ENCODE assay signal across 13 cellular contexts in the genomic region with DNA sequence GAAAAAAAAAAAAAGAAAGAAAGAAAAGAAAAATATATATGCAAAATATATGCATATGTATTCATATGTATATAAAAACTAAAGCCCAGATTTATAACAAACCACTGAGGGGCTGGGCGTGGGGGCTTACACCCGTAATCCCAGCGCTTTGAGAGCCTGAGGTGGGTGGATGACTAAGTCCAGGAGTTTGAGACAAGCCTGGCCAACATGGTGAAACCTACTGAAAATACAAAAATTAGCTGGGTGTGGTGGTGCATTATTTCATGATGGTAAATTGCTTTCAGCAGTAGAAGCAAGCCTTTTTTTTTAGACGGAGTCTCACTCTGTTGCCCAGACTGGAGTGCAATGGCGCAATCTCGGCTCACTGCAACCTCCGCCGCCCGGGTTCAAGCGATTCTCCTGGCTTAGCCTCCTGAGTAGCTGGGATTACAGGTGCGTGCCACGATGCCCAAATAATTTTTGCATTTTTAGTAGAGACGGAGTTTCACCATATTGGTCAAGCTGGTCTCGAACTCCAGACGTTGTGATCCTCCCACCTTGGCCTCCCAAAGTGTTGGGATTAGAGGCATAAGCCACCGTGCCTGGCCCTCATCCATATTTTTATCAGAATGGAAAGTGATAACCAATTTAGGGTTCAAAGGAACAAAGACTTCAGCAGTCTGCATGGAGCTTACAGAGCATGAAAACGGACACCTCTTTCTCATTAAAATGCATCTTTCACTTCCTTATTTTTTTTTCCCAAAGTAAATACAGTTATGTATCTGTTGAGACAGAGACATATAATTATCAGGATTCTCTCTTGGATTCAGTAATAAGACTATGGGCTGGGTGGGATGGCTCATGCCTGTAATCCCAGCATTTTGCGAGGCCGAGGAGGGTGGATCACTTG. TPM values are rescaled to one million over a fixed set of nuclear protein-coding genes. Genes with fewer than 3 reads are reported as not detected.
DNase-seq lines count a peak whose midpoint lies in the region; ATAC-seq and TF ChIP-seq lines count a peak whose summit lies in the region.
"Had no signal": no experiment of that assay in that cellular context is flagged by ENCODE, and none has a peak within 500 bp of the region (broad histone marks: within the 10 kb centered on the region; RNA-seq: fewer than 3 reads in every experiment).

No MANE protein-coding gene starts in this region.

- H2AFZ ChIP-seq in GM23338 = no peak overlapping the region

- no peaks in the 10 kb centered on the region for H3K27me3 ChIP-seq in BLaER1
- no peaks in the 10 kb centered on the region for H3K27me3 ChIP-seq in GM23338 (ENCODE audit: insufficient read depth)
- H3K27me3 ChIP-seq: heart left ventricle had no signal

- H3K4me2 ChIP-seq in BLaER1 = peak overlapping the region; percentile 6; the same call in 1 of the 2 replicates
- H3K4me2 ChIP-seq in GM23338 = no peak overlapping the region

- no peak overlapping the region for H3K27ac Mint-ChIP-seq in GM23338

- H3K4me1 Mint-ChIP-seq in GM23338 = no peaks in the 10 kb centered on the region

- TF ChIP-seq CTCF in GM23338 (conservative IDR thresholded peaks at IDR 0.05; ENCODE audit: low read depth in 2 of 2) = no peak

- H3F3A ChIP-seq in GM23338 (replicated peaks; ENCODE audit: low read depth) = no peaks in the 10 kb centered on the region

- H3K9me3 Mint-ChIP-seq in GM23338 = no peaks in the 10 kb centered on the region

- no peaks in the 10 kb centered on the region for H3K79me2 ChIP-seq in GM23338 (replicated peaks; ENCODE audit: insufficient read depth)

- no peak overlapping the region for H3K4me3 Mint-ChIP-seq in GM23338

- no peaks in the 10 kb centered on the region for H4K20me1 ChIP-seq in BLaER1
- no peaks in the 10 kb centered on the region for H4K20me1 ChIP-seq in GM23338 (replicated peaks; ENCODE audit: insufficient read depth)

- H3K27ac ChIP-seq in BLaER1 (no peak overlapping the region), GM23338 (ENCODE audit: low read depth) (no peak overlapping the region)
- H3K27ac ChIP-seq: heart left ventricle had no signal

- no peaks in the 10 kb centered on the region for H3K27me3 Mint-ChIP-seq in GM23338 (ENCODE audit: insufficient read depth, low read depth, poor library complexity)

- H3K36me3 ChIP-seq in BLaER1 (no peaks in the 10 kb centered on the region), GM23338 (ENCODE audit: insufficient read depth) (no peaks in the 10 kb centered on the region)
- H3K36me3 ChIP-seq: heart left ventricle had no signal

- ATAC-seq in GM19043 (IDR thresholded peaks at IDR 0.05; ENCODE audit: low read depth, unreplicated experiment) = peak; percentile 87
- peak; percentile 67 for ATAC-seq in HG02759 (IDR thresholded peaks at IDR 0.05; ENCODE audit: unreplicated experiment)
- ATAC-seq in HG03469 (IDR thresholded peaks at IDR 0.05; ENCODE audit: unreplicated experiment) = peak; percentile 66
- ATAC-seq in GM23338 = no peak
- ATAC-seq: heart left ventricle had no signal

- no peaks in the 10 kb centered on the region for H3K9me3 ChIP-seq in BLaER1
- H3K9me3 ChIP-seq: heart left ventricle had no signal

- DNase-seq in GM23338 (ENCODE audit: low spot score) (no peak), occipital lobe (lab: John Stamatoyannopoulos, UW) (no peak), NCI-H510A treated with DMSO at 0.1 percent for 48 hours (lab: John Stamatoyannopoulos, UW) (no peak), NCI-H1105 (lab: John Stamatoyannopoulos, UW) (no peak)
- DNase-seq: DMS79; effector CD4-positive, alpha-beta T cell; heart left ventricle; KBM-7; posterior cingulate gyrus had no signal

- H3K9me2 ChIP-seq in GM23338 (ENCODE audit: insufficient read depth) = no peaks in the 10 kb centered on the region

- no peak overlapping the region for H3K4me3 ChIP-seq in BLaER1
- H3K4me3 ChIP-seq in GM23338 = no peak overlapping the region
- H3K4me3 ChIP-seq: heart left ventricle had no signal

- no peak overlapping the region for H3K9ac ChIP-seq in BLaER1

- H3K36me3 Mint-ChIP-seq in GM23338 (ENCODE audit: low read depth) = no peaks in the 10 kb centered on the region

- peaks cover 9% of the 10 kb centered on the region for H3K4me1 ChIP-seq in BLaER1
- H3K4me1 ChIP-seq in GM23338 (ENCODE audit: insufficient read depth) = no peaks in the 10 kb centered on the region
- H3K4me1 ChIP-seq: heart left ventricle had no signal

TF ChIP-seq in GM23338, 12 proteins besides CTCF, POLR2A, EP300 and RAD21 (continues in another document):
- TF ChIP-seq JUNB (IDR thresholded peaks at IDR 0.05; ENCODE audit: unreplicated experiment) (no peak), ZNF114 (CRISPR knock-in tag; IDR thresholded peaks at IDR 0.05) (no peak), ZNF331 (CRISPR knock-in tag; IDR thresholded peaks at IDR 0.05; ENCODE audit: low read depth) (no peak), REST (IDR thresholded peaks at IDR 0.05; ENCODE audit: unreplicated experiment) (no peak), EZH2phosphoT487 (IDR thresholded peaks at IDR 0.05; ENCODE audit: unreplicated experiment) (no peak), CREB1 (CRISPR knock-in tag; IDR thresholded peaks at IDR 0.05; ENCODE audit: low read depth) (no peak)

RNA-seq across cellular contexts. Expression of gene MOB1B, which starts 27.7 kb away (rescaled TPM):
- 30.2 and 40.4 TPM in 2 replicates for total RNA-seq in GM23338 (2014; rRNA removed; shearing (Covaris generic))
- 7.3 and 7.9 TPM in 2 replicates for polyA plus RNA-seq in GM23338 (2016; fragmentation: Nextera tagmentation; extraction: Ambion mirVana)
- 39.6 TPM for total RNA-seq in occipital lobe

RNA-seq across cellular contexts. Expression of gene GRSF1, which starts 34.8 kb away (rescaled TPM):
- 101 and 108 TPM in 2 replicates for total RNA-seq in GM23338 (2014; rRNA removed; shearing (Covaris generic))
- polyA plus RNA-seq in GM23338 (2016; fragmentation: Nextera tagmentation; extraction: Ambion mirVana) = 71.1 and 77.3 TPM in 2 replicates
- 73.5 TPM for total RNA-seq in occipital lobe
